Comparison of ENCODE assay signal across 1 cellular context in genomic region chr14:60304509-60304908, GRCh38.
TF ChIP-seq lines count a peak whose summit lies in the region.

No MANE protein-coding gene starts in this region.

TF ChIP-seq in HepG2, 621 proteins besides CTCF, POLR2A, EP300 and RAD21 (continued from another document):
- TF ChIP-seq HNF1A (IDR thresholded peaks at IDR 0.05; ENCODE audit: low read depth) = peak; percentile 70
- TF ChIP-seq HNF1A (CRISPR knock-in tag; IDR thresholded peaks at IDR 0.05; ENCODE audit: borderline replicate concordance) = peak; percentile 75; the same call in 1 of the 2 replicates
- no peak for TF ChIP-seq HNRNPL (IDR thresholded peaks at IDR 0.05; ENCODE audit: low read depth, low read length)
- no peak for TF ChIP-seq ZNF121 (CRISPR knock-in tag; IDR thresholded peaks at IDR 0.05)
- peak; percentile 40; the same call in 1 of the 2 replicates for TF ChIP-seq ZNF292 (CRISPR knock-in tag; IDR thresholded peaks at IDR 0.05; ENCODE audit: borderline replicate concordance, low read depth)
- peak; percentile 39; the same call in 1 of the 2 replicates for TF ChIP-seq SAP130 (CRISPR knock-in tag; IDR thresholded peaks at IDR 0.05; ENCODE audit: low read depth)
- 0 out of 2 replicates have a peak, but pooled peaks have one; percentile 18 for TF ChIP-seq GATAD2A (CRISPR knock-in tag; IDR thresholded peaks at IDR 0.05)
- TF ChIP-seq HNF1B (CRISPR knock-in tag; IDR thresholded peaks at IDR 0.05) = peak; percentile 89
- peak; percentile 25; the same call in 1 of the 2 replicates for TF ChIP-seq ZNF501 (CRISPR knock-in tag; IDR thresholded peaks at IDR 0.05)
- no peak for TF ChIP-seq ZBTB43 (CRISPR knock-in tag; conservative IDR thresholded peaks at IDR 0.05)
- no peak for TF ChIP-seq ARID4A (CRISPR knock-in tag; IDR thresholded peaks at IDR 0.05; ENCODE audit: borderline replicate concordance)
- 0 out of 2 replicates have a peak, but pooled peaks have one; percentile 10 for TF ChIP-seq ZMYM4 (CRISPR knock-in tag; IDR thresholded peaks at IDR 0.05)
- TF ChIP-seq ZNF264 (CRISPR knock-in tag; IDR thresholded peaks at IDR 0.05) = peak; percentile 59; the same call in 1 of the 2 replicates
- TF ChIP-seq RNF2 (conservative IDR thresholded peaks at IDR 0.05; ENCODE audit: low read depth) = no peak
- no peak for TF ChIP-seq ZNF598 (CRISPR knock-in tag; IDR thresholded peaks at IDR 0.05; ENCODE audit: borderline replicate concordance)
- TF ChIP-seq ZNF280D (CRISPR knock-in tag; IDR thresholded peaks at IDR 0.05) = no peak
- no peak for TF ChIP-seq ZBTB8A (CRISPR knock-in tag; IDR thresholded peaks at IDR 0.05; ENCODE audit: borderline replicate concordance, low read depth)
- 0 out of 2 replicates have a peak, but pooled peaks have one; percentile 24 for TF ChIP-seq ZBED4 (CRISPR knock-in tag; IDR thresholded peaks at IDR 0.05; ENCODE audit: borderline replicate concordance)
- no peak for TF ChIP-seq KDM4B (CRISPR knock-in tag; IDR thresholded peaks at IDR 0.05)
- TF ChIP-seq MNT (IDR thresholded peaks at IDR 0.05) = no peak
- TF ChIP-seq HNRNPUL1 (IDR thresholded peaks at IDR 0.05; ENCODE audit: low read depth, low read length) = 0 out of 2 replicates have a peak, but pooled peaks have one; percentile 37
- peak; percentile 38; the same call in 1 of the 2 replicates for TF ChIP-seq SALL1 (CRISPR knock-in tag; IDR thresholded peaks at IDR 0.05)
- TF ChIP-seq ZFX (CRISPR knock-in tag; IDR thresholded peaks at IDR 0.05; ENCODE audit: low read depth) = 0 out of 2 replicates have a peak, but pooled peaks have one; percentile 17
- TF ChIP-seq SMAD1 (CRISPR knock-in tag; IDR thresholded peaks at IDR 0.05; ENCODE audit: borderline replicate concordance, low read depth) = no peak
- no peak for TF ChIP-seq NFE2L1 (CRISPR knock-in tag; IDR thresholded peaks at IDR 0.05; ENCODE audit: borderline replicate concordance)
- TF ChIP-seq ARID5B (CRISPR knock-in tag; IDR thresholded peaks at IDR 0.05) = 0 out of 2 replicates have a peak, but pooled peaks have one; percentile 16
